Comparison of ENCODE assay signal across 1 cellular context in the genomic region with DNA sequence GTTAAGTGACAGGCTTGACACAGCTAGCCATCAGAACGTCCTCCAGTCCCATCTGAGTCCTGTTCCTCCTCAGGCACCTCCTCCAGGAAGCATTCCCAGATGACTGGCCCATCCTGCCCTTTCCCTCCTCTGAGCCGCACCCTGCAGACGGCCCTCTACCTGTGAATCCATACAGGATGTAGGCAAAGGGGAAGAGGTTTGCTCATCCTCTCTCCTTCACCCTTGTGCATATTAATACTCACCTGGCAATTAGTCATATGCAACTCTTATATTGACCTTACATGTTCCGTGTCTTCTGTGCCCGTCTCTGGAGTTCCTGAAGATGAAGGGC.
TF ChIP-seq lines count a peak whose summit lies in the region.

No MANE protein-coding gene starts in this region.

TF ChIP-seq in HepG2, 621 proteins besides CTCF, POLR2A, EP300 and RAD21 (continued from another document and continues in another):
- TF ChIP-seq, protein P1, sequence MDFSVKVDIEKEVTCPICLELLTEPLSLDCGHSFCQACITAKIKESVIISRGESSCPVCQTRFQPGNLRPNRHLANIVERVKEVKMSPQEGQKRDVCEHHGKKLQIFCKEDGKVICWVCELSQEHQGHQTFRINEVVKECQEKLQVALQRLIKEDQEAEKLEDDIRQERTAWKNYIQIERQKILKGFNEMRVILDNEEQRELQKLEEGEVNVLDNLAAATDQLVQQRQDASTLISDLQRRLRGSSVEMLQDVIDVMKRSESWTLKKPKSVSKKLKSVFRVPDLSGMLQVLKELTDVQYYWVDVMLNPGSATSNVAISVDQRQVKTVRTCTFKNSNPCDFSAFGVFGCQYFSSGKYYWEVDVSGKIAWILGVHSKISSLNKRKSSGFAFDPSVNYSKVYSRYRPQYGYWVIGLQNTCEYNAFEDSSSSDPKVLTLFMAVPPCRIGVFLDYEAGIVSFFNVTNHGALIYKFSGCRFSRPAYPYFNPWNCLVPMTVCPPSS (IDR thresholded peaks at IDR 0.05) = no peak
- TF ChIP-seq NCOA2 (CRISPR knock-in tag; IDR thresholded peaks at IDR 0.05) = no peak; the same call in 1 of the 2 replicates
- TF ChIP-seq CBX2 (IDR thresholded peaks at IDR 0.05; ENCODE audit: low read depth, low read length) = no peak
- TF ChIP-seq CBX2 (CRISPR knock-in tag; IDR thresholded peaks at IDR 0.05; ENCODE audit: low read depth) = no peak
- TF ChIP-seq, protein P2, sequence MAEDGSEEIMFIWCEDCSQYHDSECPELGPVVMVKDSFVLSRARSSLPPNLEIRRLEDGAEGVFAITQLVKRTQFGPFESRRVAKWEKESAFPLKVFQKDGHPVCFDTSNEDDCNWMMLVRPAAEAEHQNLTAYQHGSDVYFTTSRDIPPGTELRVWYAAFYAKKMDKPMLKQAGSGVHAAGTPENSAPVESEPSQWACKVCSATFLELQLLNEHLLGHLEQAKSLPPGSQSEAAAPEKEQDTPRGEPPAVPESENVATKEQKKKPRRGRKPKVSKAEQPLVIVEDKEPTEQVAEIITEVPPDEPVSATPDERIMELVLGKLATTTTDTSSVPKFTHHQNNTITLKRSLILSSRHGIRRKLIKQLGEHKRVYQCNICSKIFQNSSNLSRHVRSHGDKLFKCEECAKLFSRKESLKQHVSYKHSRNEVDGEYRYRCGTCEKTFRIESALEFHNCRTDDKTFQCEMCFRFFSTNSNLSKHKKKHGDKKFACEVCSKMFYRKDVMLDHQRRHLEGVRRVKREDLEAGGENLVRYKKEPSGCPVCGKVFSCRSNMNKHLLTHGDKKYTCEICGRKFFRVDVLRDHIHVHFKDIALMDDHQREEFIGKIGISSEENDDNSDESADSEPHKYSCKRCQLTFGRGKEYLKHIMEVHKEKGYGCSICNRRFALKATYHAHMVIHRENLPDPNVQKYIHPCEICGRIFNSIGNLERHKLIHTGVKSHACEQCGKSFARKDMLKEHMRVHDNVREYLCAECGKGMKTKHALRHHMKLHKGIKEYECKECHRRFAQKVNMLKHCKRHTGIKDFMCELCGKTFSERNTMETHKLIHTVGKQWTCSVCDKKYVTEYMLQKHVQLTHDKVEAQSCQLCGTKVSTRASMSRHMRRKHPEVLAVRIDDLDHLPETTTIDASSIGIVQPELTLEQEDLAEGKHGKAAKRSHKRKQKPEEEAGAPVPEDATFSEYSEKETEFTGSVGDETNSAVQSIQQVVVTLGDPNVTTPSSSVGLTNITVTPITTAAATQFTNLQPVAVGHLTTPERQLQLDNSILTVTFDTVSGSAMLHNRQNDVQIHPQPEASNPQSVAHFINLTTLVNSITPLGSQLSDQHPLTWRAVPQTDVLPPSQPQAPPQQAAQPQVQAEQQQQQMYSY (CRISPR knock-in tag; IDR thresholded peaks at IDR 0.05) = no peak
- no peak for TF ChIP-seq ZKSCAN1 (IDR thresholded peaks at IDR 0.05; ENCODE audit: low read length)
- TF ChIP-seq ZNF333 (CRISPR knock-in tag; IDR thresholded peaks at IDR 0.05; ENCODE audit: borderline replicate concordance) = no peak
- TF ChIP-seq, protein P3, sequence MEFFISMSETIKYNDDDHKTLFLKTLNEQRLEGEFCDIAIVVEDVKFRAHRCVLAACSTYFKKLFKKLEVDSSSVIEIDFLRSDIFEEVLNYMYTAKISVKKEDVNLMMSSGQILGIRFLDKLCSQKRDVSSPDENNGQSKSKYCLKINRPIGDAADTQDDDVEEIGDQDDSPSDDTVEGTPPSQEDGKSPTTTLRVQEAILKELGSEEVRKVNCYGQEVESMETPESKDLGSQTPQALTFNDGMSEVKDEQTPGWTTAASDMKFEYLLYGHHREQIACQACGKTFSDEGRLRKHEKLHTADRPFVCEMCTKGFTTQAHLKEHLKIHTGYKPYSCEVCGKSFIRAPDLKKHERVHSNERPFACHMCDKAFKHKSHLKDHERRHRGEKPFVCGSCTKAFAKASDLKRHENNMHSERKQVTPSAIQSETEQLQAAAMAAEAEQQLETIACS (CRISPR knock-in tag; IDR thresholded peaks at IDR 0.05) = no peak
- TF ChIP-seq, protein P4, sequence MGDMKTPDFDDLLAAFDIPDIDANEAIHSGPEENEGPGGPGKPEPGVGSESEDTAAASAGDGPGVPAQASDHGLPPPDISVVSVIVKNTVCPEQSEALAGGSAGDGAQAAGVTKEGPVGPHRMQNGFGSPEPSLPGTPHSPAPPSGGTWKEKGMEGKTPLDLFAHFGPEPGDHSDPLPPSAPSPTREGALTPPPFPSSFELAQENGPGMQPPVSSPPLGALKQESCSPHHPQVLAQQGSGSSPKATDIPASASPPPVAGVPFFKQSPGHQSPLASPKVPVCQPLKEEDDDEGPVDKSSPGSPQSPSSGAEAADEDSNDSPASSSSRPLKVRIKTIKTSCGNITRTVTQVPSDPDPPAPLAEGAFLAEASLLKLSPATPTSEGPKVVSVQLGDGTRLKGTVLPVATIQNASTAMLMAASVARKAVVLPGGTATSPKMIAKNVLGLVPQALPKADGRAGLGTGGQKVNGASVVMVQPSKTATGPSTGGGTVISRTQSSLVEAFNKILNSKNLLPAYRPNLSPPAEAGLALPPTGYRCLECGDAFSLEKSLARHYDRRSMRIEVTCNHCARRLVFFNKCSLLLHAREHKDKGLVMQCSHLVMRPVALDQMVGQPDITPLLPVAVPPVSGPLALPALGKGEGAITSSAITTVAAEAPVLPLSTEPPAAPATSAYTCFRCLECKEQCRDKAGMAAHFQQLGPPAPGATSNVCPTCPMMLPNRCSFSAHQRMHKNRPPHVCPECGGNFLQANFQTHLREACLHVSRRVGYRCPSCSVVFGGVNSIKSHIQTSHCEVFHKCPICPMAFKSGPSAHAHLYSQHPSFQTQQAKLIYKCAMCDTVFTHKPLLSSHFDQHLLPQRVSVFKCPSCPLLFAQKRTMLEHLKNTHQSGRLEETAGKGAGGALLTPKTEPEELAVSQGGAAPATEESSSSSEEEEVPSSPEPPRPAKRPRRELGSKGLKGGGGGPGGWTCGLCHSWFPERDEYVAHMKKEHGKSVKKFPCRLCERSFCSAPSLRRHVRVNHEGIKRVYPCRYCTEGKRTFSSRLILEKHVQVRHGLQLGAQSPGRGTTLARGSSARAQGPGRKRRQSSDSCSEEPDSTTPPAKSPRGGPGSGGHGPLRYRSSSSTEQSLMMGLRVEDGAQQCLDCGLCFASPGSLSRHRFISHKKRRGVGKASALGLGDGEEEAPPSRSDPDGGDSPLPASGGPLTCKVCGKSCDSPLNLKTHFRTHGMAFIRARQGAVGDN (CRISPR knock-in tag; IDR thresholded peaks at IDR 0.05) = peak; percentile 8; the same call in 1 of the 2 replicates
- peak; percentile 3; the same call in 1 of the 2 replicates for TF ChIP-seq SALL1 (CRISPR knock-in tag; IDR thresholded peaks at IDR 0.05)
- TF ChIP-seq, protein P5, sequence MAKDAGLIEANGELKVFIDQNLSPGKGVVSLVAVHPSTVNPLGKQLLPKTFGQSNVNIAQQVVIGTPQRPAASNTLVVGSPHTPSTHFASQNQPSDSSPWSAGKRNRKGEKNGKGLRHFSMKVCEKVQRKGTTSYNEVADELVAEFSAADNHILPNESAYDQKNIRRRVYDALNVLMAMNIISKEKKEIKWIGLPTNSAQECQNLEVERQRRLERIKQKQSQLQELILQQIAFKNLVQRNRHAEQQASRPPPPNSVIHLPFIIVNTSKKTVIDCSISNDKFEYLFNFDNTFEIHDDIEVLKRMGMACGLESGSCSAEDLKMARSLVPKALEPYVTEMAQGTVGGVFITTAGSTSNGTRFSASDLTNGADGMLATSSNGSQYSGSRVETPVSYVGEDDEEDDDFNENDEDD (CRISPR knock-in tag; IDR thresholded peaks at IDR 0.05; ENCODE audit: borderline replicate concordance) = no peak
- TF ChIP-seq RAD51 (IDR thresholded peaks at IDR 0.05; ENCODE audit: borderline replicate concordance) = no peak
- TF ChIP-seq ZNF17 (CRISPR knock-in tag; IDR thresholded peaks at IDR 0.05) = no peak
- TF ChIP-seq ZNF264 (CRISPR knock-in tag; IDR thresholded peaks at IDR 0.05) = no peak
- no peak for TF ChIP-seq RBM22 (optimal IDR thresholded peaks at IDR 0.05; ENCODE audit: low read length)
- TF ChIP-seq, protein P6, sequence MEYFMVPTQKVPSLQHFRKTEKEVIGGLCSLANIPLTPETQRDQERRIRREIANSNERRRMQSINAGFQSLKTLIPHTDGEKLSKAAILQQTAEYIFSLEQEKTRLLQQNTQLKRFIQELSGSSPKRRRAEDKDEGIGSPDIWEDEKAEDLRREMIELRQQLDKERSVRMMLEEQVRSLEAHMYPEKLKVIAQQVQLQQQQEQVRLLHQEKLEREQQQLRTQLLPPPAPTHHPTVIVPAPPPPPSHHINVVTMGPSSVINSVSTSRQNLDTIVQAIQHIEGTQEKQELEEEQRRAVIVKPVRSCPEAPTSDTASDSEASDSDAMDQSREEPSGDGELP (IDR thresholded peaks at IDR 0.05; ENCODE audit: borderline replicate concordance, low read depth) = peak; percentile 1; the same call in 1 of the 2 replicates
- no peak for TF ChIP-seq ZNF326 (CRISPR knock-in tag; IDR thresholded peaks at IDR 0.05; ENCODE audit: borderline replicate concordance)
- TF ChIP-seq, protein P7, sequence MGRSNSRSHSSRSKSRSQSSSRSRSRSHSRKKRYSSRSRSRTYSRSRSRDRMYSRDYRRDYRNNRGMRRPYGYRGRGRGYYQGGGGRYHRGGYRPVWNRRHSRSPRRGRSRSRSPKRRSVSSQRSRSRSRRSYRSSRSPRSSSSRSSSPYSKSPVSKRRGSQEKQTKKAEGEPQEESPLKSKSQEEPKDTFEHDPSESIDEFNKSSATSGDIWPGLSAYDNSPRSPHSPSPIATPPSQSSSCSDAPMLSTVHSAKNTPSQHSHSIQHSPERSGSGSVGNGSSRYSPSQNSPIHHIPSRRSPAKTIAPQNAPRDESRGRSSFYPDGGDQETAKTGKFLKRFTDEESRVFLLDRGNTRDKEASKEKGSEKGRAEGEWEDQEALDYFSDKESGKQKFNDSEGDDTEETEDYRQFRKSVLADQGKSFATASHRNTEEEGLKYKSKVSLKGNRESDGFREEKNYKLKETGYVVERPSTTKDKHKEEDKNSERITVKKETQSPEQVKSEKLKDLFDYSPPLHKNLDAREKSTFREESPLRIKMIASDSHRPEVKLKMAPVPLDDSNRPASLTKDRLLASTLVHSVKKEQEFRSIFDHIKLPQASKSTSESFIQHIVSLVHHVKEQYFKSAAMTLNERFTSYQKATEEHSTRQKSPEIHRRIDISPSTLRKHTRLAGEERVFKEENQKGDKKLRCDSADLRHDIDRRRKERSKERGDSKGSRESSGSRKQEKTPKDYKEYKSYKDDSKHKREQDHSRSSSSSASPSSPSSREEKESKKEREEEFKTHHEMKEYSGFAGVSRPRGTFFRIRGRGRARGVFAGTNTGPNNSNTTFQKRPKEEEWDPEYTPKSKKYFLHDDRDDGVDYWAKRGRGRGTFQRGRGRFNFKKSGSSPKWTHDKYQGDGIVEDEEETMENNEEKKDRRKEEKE (IDR thresholded peaks at IDR 0.05) = no peak
- no peak for TF ChIP-seq MTF2 (CRISPR knock-in tag; IDR thresholded peaks at IDR 0.05; ENCODE audit: borderline replicate concordance)
- peak; percentile 89 for TF ChIP-seq ZNF317 (CRISPR knock-in tag; IDR thresholded peaks at IDR 0.05)
- TF ChIP-seq SMC3 (IDR thresholded peaks at IDR 0.05; ENCODE audit: low read length) = no peak
- TF ChIP-seq ZNF883 (CRISPR knock-in tag; IDR thresholded peaks at IDR 0.05; ENCODE audit: not compliant biosample characterization) = no peak
- no peak for TF ChIP-seq NR3C1 (CRISPR knock-in tag; IDR thresholded peaks at IDR 0.05)
- no peak for TF ChIP-seq ZNF569 (CRISPR knock-in tag; IDR thresholded peaks at IDR 0.05; ENCODE audit: borderline replicate concordance)
- 0 out of 2 replicates have a peak, but pooled peaks have one; percentile 1 for TF ChIP-seq FOXO1 (CRISPR knock-in tag; IDR thresholded peaks at IDR 0.05)
- TF ChIP-seq ZBTB8A (CRISPR knock-in tag; IDR thresholded peaks at IDR 0.05; ENCODE audit: borderline replicate concordance, low read depth) = no peak
- no peak for TF ChIP-seq SOX6 (IDR thresholded peaks at IDR 0.05)
- TF ChIP-seq SOX6 (CRISPR knock-in tag; IDR thresholded peaks at IDR 0.05) = no peak
- no peak for TF ChIP-seq THAP11 (CRISPR knock-in tag; IDR thresholded peaks at IDR 0.05)
- TF ChIP-seq, protein P8, sequence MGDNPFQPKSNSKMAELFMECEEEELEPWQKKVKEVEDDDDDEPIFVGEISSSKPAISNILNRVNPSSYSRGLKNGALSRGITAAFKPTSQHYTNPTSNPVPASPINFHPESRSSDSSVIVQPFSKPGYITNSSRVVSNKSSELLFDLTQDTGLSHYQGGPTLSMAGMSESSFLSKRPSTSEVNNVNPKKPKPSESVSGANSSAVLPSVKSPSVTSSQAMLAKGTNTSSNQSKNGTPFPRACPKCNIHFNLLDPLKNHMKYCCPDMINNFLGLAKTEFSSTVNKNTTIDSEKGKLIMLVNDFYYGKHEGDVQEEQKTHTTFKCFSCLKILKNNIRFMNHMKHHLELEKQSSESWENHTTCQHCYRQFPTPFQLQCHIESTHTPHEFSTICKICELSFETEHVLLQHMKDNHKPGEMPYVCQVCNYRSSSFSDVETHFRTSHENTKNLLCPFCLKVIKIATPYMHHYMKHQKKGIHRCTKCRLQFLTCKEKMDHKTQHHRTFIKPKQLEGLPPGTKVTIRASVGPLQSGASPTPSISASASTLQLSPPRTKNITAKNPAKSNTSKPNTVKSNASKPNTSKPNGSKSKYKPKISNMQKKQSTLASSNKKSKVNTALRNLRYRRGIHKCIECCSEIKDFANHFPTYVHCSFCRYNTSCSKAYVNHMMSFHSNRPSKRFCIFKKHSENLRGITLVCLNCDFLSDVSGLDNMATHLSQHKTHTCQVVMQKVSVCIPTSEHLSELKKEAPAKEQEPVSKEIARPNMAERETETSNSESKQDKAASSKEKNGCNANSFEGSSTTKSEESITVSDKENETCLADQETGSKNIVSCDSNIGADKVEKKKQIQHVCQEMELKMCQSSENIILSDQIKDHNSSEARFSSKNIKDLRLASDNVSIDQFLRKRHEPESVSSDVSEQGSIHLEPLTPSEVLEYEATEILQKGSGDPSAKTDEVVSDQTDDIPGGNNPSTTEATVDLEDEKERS (CRISPR knock-in tag; IDR thresholded peaks at IDR 0.05) = no peak
- TF ChIP-seq, protein P9, sequence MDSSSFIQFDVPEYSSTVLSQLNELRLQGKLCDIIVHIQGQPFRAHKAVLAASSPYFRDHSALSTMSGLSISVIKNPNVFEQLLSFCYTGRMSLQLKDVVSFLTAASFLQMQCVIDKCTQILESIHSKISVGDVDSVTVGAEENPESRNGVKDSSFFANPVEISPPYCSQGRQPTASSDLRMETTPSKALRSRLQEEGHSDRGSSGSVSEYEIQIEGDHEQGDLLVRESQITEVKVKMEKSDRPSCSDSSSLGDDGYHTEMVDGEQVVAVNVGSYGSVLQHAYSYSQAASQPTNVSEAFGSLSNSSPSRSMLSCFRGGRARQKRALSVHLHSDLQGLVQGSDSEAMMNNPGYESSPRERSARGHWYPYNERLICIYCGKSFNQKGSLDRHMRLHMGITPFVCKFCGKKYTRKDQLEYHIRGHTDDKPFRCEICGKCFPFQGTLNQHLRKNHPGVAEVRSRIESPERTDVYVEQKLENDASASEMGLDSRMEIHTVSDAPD (CRISPR knock-in tag; IDR thresholded peaks at IDR 0.05) = no peak
- TF ChIP-seq, protein P10, sequence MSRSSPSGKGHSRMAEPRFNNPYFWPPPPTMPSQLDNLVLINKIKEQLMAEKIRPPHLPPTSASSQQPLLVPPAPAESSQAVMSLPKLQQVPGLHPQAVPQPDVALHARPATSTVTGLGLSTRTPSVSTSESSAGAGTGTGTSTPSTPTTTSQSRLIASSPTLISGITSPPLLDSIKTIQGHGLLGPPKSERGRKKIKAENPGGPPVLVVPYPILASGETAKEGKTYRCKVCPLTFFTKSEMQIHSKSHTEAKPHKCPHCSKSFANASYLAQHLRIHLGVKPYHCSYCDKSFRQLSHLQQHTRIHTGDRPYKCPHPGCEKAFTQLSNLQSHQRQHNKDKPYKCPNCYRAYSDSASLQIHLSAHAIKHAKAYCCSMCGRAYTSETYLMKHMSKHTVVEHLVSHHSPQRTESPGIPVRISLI (CRISPR knock-in tag; IDR thresholded peaks at IDR 0.05; ENCODE audit: borderline replicate concordance) = no peak
- no peak for TF ChIP-seq GATAD1 (CRISPR knock-in tag; IDR thresholded peaks at IDR 0.05)
- TF ChIP-seq, protein P11, sequence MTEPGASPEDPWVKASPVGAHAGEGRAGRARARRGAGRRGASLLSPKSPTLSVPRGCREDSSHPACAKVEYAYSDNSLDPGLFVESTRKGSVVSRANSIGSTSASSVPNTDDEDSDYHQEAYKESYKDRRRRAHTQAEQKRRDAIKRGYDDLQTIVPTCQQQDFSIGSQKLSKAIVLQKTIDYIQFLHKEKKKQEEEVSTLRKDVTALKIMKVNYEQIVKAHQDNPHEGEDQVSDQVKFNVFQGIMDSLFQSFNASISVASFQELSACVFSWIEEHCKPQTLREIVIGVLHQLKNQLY (CRISPR knock-in tag; IDR thresholded peaks at IDR 0.05) = no peak
